In the genomic region with DNA sequence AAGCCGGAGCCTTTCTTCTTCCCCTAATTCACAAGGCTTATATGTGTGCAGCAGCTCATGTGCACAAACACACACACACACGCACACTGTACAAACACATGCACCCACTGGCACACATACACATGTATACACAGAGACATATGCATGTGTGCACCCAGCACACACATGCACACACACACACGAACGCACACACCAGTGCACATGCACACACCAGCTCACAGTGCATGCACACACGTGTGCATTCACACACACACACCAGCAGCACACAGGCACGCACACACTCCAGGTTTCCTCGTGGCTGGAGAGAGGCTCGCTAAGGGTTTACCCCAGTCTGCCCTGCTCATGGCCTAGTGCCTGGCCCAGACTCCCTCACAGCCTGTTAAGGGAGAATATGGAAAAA, we compare ENCODE assay signal across 16 cellular contexts.
"Had no signal": no experiment of that assay in that cellular context is flagged by ENCODE, and none has a peak within 500 bp of the region (broad histone marks: within the 10 kb centered on the region; RNA-seq: fewer than 3 reads in every experiment).

No MANE protein-coding gene starts in this region.

- H2AFZ ChIP-seq: parathyroid adenoma had no signal

- H3K36me3 Mint-ChIP-seq: activated CD4-positive, alpha-beta memory T cell treated with anti-CD3 and anti-CD28 coated beads for 36 hours; activated naive CD8-positive, alpha-beta T cell treated with anti-CD3 and anti-CD28 coated beads, Interleukin-2, amount 10 ng/mL, durations not matched to agents 7 days and 5 days; memory B cell; natural killer cell treated with Interleukin-12 subunit alpha and Interleukin-12 subunit beta and Interleukin-15 and Interleukin-18, amount 100 ng/mL, for 72 hours had no signal

- H3K36me3 ChIP-seq: colonic mucosa, gastroesophageal sphincter, left ventricle myocardium inferior, tibial artery had no signal

- ATAC-seq: activated T-cell treated with anti-CD3 and anti-CD28 coated beads, Interleukin-2, amount 50 U/mL, for 72 hours; gastroesophageal sphincter had no signal

- H3K9me3 Mint-ChIP-seq: activated CD4-positive, alpha-beta memory T cell treated with anti-CD3 and anti-CD28 coated beads for 36 hours; activated naive CD8-positive, alpha-beta T cell treated with anti-CD3 and anti-CD28 coated beads, Interleukin-2, amount 10 ng/mL, durations not matched to agents 7 days and 5 days; activated T-cell treated with anti-CD3 and anti-CD28 coated beads, Interleukin-2, amount 50 U/mL, for 72 hours; memory B cell; natural killer cell treated with Interleukin-12 subunit alpha and Interleukin-12 subunit beta and Interleukin-15 and Interleukin-18, amount 100 ng/mL, for 72 hours had no signal

- H3K4me1 Mint-ChIP-seq: activated naive CD8-positive, alpha-beta T cell treated with anti-CD3 and anti-CD28 coated beads, Interleukin-2, amount 10 ng/mL, durations not matched to agents 7 days and 5 days; memory B cell had no signal

- H3K27me3 ChIP-seq: colonic mucosa, tibial artery had no signal

- H3K9me3 ChIP-seq: colonic mucosa, gastroesophageal sphincter, left ventricle myocardium inferior, tibial artery had no signal

- H3K79me2 ChIP-seq: parathyroid adenoma had no signal

- H3K9ac ChIP-seq: parathyroid adenoma had no signal

- H3K4me1 ChIP-seq: colonic mucosa, gastroesophageal sphincter, left ventricle myocardium inferior, parathyroid adenoma had no signal

- H3K27me3 Mint-ChIP-seq: activated CD4-positive, alpha-beta memory T cell treated with anti-CD3 and anti-CD28 coated beads for 36 hours; activated naive CD8-positive, alpha-beta T cell treated with anti-CD3 and anti-CD28 coated beads, Interleukin-2, amount 10 ng/mL, durations not matched to agents 7 days and 5 days; memory B cell; natural killer cell treated with Interleukin-12 subunit alpha and Interleukin-12 subunit beta and Interleukin-15 and Interleukin-18, amount 100 ng/mL, for 72 hours had no signal

- H3K27ac ChIP-seq: colonic mucosa, epithelial cell of prostate, gastroesophageal sphincter, left ventricle myocardium inferior, parathyroid adenoma, tibial artery had no signal

- DNase-seq: activated CD4-positive, alpha-beta memory T cell treated with anti-CD3 and anti-CD28 coated beads for 36 hours; activated CD4-positive, alpha-beta T cell treated with anti-CD3 and anti-CD28 coated beads for 1 hour; activated naive CD8-positive, alpha-beta T cell treated with anti-CD3 and anti-CD28 coated beads, Interleukin-2, amount 10 ng/mL, durations not matched to agents 7 days and 5 days; activated T-cell treated with anti-CD3 and anti-CD28 coated beads, Interleukin-2, amount 50 U/mL, for 72 hours; colonic mucosa; effector memory CD4-positive, alpha-beta T cell; left ventricle myocardium inferior; small intestine; tibial artery had no signal

- H3K4me3 Mint-ChIP-seq: activated CD4-positive, alpha-beta memory T cell treated with anti-CD3 and anti-CD28 coated beads for 36 hours; activated naive CD8-positive, alpha-beta T cell treated with anti-CD3 and anti-CD28 coated beads, Interleukin-2, amount 10 ng/mL, durations not matched to agents 7 days and 5 days; activated T-cell treated with anti-CD3 and anti-CD28 coated beads, Interleukin-2, amount 50 U/mL, for 72 hours; memory B cell; natural killer cell treated with Interleukin-12 subunit alpha and Interleukin-12 subunit beta and Interleukin-15 and Interleukin-18, amount 100 ng/mL, for 72 hours had no signal

- H3K27ac Mint-ChIP-seq: activated CD4-positive, alpha-beta memory T cell treated with anti-CD3 and anti-CD28 coated beads for 36 hours; activated naive CD8-positive, alpha-beta T cell treated with anti-CD3 and anti-CD28 coated beads, Interleukin-2, amount 10 ng/mL, durations not matched to agents 7 days and 5 days; activated T-cell treated with anti-CD3 and anti-CD28 coated beads, Interleukin-2, amount 50 U/mL, for 72 hours; memory B cell; natural killer cell treated with Interleukin-12 subunit alpha and Interleukin-12 subunit beta and Interleukin-15 and Interleukin-18, amount 100 ng/mL, for 72 hours had no signal

- H3K4me3 ChIP-seq: colonic mucosa, gastroesophageal sphincter, left ventricle myocardium inferior, tibial artery had no signal

- FAIRE-seq: astrocyte, keratinocyte, small intestine had no signal
